In the genomic region with DNA sequence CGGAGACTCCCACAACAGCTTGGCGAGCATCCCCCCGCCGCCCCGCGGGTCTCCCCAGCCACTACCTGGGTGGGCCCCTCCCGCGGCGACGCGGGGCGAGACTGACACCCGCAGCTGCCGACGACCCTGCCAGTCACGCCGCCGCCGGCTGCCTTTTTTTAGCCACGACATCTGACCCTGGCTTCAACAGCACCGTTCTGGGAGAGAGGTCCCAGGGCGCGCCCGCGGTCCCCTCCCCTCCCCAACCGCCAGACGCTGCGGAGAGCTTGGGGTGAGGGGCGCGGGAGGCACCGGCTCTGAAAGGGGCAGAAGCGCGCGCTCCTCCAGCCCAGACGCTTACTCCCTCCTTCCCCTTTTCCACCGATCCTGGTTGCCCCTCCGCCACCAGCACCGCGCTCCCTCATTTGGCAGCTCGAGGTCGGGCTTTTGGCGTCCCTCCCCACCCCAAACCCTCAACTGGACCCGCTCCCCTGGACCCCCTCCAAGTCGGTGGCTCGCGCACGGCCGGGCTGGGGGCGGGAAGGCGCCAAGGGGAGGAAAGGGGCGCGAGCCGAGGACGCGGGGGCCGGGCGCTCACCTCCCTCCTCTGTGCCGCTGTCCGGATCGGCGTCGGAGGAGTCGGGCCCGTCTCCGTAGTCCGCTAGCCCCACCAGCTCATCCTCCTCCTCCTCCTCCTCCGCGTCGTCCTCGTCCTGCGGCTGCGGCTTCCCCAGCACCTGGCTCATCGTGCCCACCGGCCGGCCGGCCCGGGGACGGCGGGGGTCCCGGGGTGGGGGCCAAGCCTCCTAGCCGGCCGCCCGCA, we compare ENCODE assay signal across 8 cellular contexts. TPM values are rescaled to one million over a fixed set of nuclear protein-coding genes. Genes with fewer than 3 reads are reported as not detected.
DNase-seq lines count a peak whose midpoint lies in the region; ATAC-seq and TF ChIP-seq lines count a peak whose summit lies in the region.

No MANE protein-coding gene starts in this region.

- H3K4me3 ChIP-seq in DND-41 (ENCODE audit: low read depth in 1 of 2, low read length in 2 of 2) (peak overlapping the region; percentile 89 to 91), IMR-90 (ENCODE audit: insufficient read depth, low read depth, low read length) (peak overlapping the region; percentile 25), mucosa of descending colon (peak overlapping the region; percentile 34)
- peak overlapping the region; percentile 86 for H3K4me3 ChIP-seq in effector memory CD4-positive, alpha-beta T cell (ENCODE audit: insufficient read depth, low read depth, low read length, poor library complexity, severe bottlenecking)

- H2BK120ac ChIP-seq in IMR-90 (ENCODE audit: low read depth, low read length): no peak overlapping the region

- H2BK5ac ChIP-seq in IMR-90 (ENCODE audit: low read depth, low read length, poor library complexity, severe bottlenecking): no peak overlapping the region

- H2AK9ac ChIP-seq in IMR-90 (replicated peaks; ENCODE audit: low read depth, low read length, poor library complexity): no peak overlapping the region

- H3K9me3 ChIP-seq in DND-41 (ENCODE audit: insufficient read depth, low read length, severe bottlenecking) (no peaks in the 10 kb centered on the region), IMR-90 (ENCODE audit: control insufficient read depth, insufficient read depth, low read length) (no peaks in the 10 kb centered on the region), mucosa of descending colon (no peaks in the 10 kb centered on the region)
- H3K9me3 ChIP-seq in effector memory CD4-positive, alpha-beta T cell (ENCODE audit: control insufficient read depth, low read length): no peaks in the 10 kb centered on the region

- DNase-seq in DND-41 (peak; percentile 54), IMR-90 (no peak), activated B cell treated with CpG ODN at 0.5 μM for 24 hours (peak; percentile 46), mucosa of descending colon (peak; percentile 12 to 60 (median 45)), superior temporal gyrus (ENCODE audit: extremely low spot score) (peak; percentile 16)
- DNase-seq in effector memory CD4-positive, alpha-beta T cell: no peak
- DNase-seq in effector CD4-positive, alpha-beta T cell: no peak

- H3K4me1 Mint-ChIP-seq in activated B cell treated with CpG ODN at 0.5 μM for 24 hours: peaks cover 21% of the 10 kb centered on the region

- H3K9ac ChIP-seq in DND-41 (ENCODE audit: low read depth, low read length): peak overlapping the region; percentile 96
- H3K9ac ChIP-seq in IMR-90 (ENCODE audit: low read depth, low read length): no peak overlapping the region

- TF ChIP-seq POLR2A in IMR-90 (IDR thresholded peaks at IDR 0.05; ENCODE audit: low read depth, low read length): no peak

- H3K27me3 ChIP-seq in DND-41 (ENCODE audit: insufficient read depth, low read length, poor library complexity) (no peaks in the 10 kb centered on the region), IMR-90 (ENCODE audit: control insufficient read depth, insufficient read depth, low read length) (peaks cover 62% of the 10 kb centered on the region)
- no peaks in the 10 kb centered on the region for H3K27me3 ChIP-seq in effector memory CD4-positive, alpha-beta T cell (replicated peaks; ENCODE audit: control insufficient read depth, insufficient read depth, low read length, poor library complexity, severe bottlenecking)

- no peak overlapping the region for H3K14ac ChIP-seq in IMR-90 (replicated peaks; ENCODE audit: low read depth, low read length)

- no CpG with 5 or more reads among the region's 83 CpGs for WGBS in IMR-90 (ENCODE audit: extremely low coverage in 2 of 2, insufficient read length in 1 of 2), 2 experiments

- no peak overlapping the region for H4K5ac ChIP-seq in IMR-90 (ENCODE audit: low read depth, low read length)

- H3K27me3 Mint-ChIP-seq in activated B cell treated with CpG ODN at 0.5 μM for 24 hours: peaks cover 13% of the 10 kb centered on the region

- H2AFZ ChIP-seq in DND-41 (ENCODE audit: low read depth, low read length) (peak overlapping the region; percentile 94), IMR-90 (replicated peaks; ENCODE audit: low read length, poor library complexity) (peak overlapping the region; percentile 26)

- H3K9me3 Mint-ChIP-seq in activated B cell treated with CpG ODN at 0.5 μM for 24 hours: no peaks in the 10 kb centered on the region

- no peak overlapping the region for H3K56ac ChIP-seq in IMR-90 (ENCODE audit: extremely low read depth, insufficient read depth, low read length)

- H3K23ac ChIP-seq in IMR-90 (ENCODE audit: low read depth, low read length): no peak overlapping the region

- ATAC-seq in DND-41 (ENCODE audit: insufficient read depth, low read depth): peak; percentile 61
- ATAC-seq in GM21423 (IDR thresholded peaks at IDR 0.05; ENCODE audit: unreplicated experiment): peak; percentile 29
- ATAC-seq in IMR-90 (ENCODE audit: low read depth): peak; percentile 67
- peak; percentile 56 for ATAC-seq in activated B cell treated with CpG ODN at 0.5 μM for 24 hours (ENCODE audit: low read depth)
- ATAC-seq in mucosa of descending colon: peak; percentile 65

- H3K79me1 ChIP-seq in IMR-90 (ENCODE audit: low read depth in 1 of 2, low read length in 2 of 2): no peaks in the 10 kb centered on the region

- CTCF ChIA-PET in IMR-90 (lab: Yijun Ruan, JAX) (interaction anchor here (0.6 to 1.4 kb wide), 2 partner anchors 21 to 55 kb away, joined by 3 to 5 read pairs; no protein-coding TSS in a partner anchor), activated B cell treated with CpG ODN at 0.5 μM for 24 hours (lab: Charles Lee) (interaction anchor here (3.7 kb wide), 1 partner anchor 40 kb away, joined by 17 read pairs; no protein-coding TSS in a partner anchor)

- H2AK5ac ChIP-seq in IMR-90 (ENCODE audit: low read depth, low read length): no peak overlapping the region

- no peak overlapping the region for H3K27ac Mint-ChIP-seq in activated B cell treated with CpG ODN at 0.5 μM for 24 hours

- no peaks in the 10 kb centered on the region for H3K9me1 ChIP-seq in IMR-90 (ENCODE audit: insufficient read depth, low read length)

- H3K79me2 ChIP-seq in DND-41 (ENCODE audit: insufficient read depth, low read length): peaks cover 58% of the 10 kb centered on the region

- intact Hi-C loops in IMR-90 (cut with micrococcal nuclease) (no loop called here), activated B cell treated with CpG ODN at 0.5 μM for 24 hours (cut with micrococcal nuclease) (loop anchor here (1.0 to 10.0 kb wide), 9 partner anchors 19 to 1173 kb away; partner anchors contain the start of genes ANKRD6, CASP8AP2, MAP3K7 and PM20D2), mucosa of descending colon (cut with DNase I, micrococcal nuclease) (no loop called here)

- no peak for TF ChIP-seq RAD21 in IMR-90 (IDR thresholded peaks at IDR 0.05; ENCODE audit: low read length)

- POLR2A ChIA-PET in IMR-90 (lab: Charles Lee; ENCODE audit: unreplicated experiment) (no interaction called here), activated B cell treated with CpG ODN at 0.5 μM for 24 hours (lab: Charles Lee) (interaction anchor here (0.6 to 3.0 kb wide), 7 partner anchors 10 to 448 kb away, joined by 3 to 16 read pairs (median 6); partner anchors contain the start of genes LYRM2, PNRC1 and RNGTT)

- no peak overlapping the region for H3K18ac ChIP-seq in IMR-90 (ENCODE audit: low read depth, low read length)

- H3K4me2 ChIP-seq in DND-41 (ENCODE audit: insufficient read depth, low read length) (peak overlapping the region; percentile 84), IMR-90 (ENCODE audit: low read depth, low read length) (peak overlapping the region; percentile 68; the same call in 1 of the 2 replicates)

- H2BK15ac ChIP-seq in IMR-90 (ENCODE audit: low read depth, low read length): no peak overlapping the region

- in situ Hi-C loops in IMR-90 (cut with MboI; ENCODE audit: low sequenced_read_pairs): no loop called here

- peak overlapping the region; percentile 89 for H3K27ac ChIP-seq in DND-41 (ENCODE audit: low read length)
- H3K27ac ChIP-seq in IMR-90 (ENCODE audit: insufficient read depth, low read length): no peak overlapping the region
- H3K27ac ChIP-seq in effector memory CD4-positive, alpha-beta T cell (ENCODE audit: insufficient read depth, low read length, poor library complexity, severe bottlenecking): peak overlapping the region; percentile 16

- no peak overlapping the region for H2BK20ac ChIP-seq in IMR-90 (ENCODE audit: low read depth, low read length)

- H4K20me1 ChIP-seq in DND-41 (ENCODE audit: insufficient read depth, low read length): peaks cover 45% of the 10 kb centered on the region
- H4K20me1 ChIP-seq in IMR-90 (ENCODE audit: insufficient read depth, low read length): no peaks in the 10 kb centered on the region

- H3K4me1 ChIP-seq in DND-41 (ENCODE audit: insufficient read depth, low read length) (peaks cover 44% of the 10 kb centered on the region), IMR-90 (ENCODE audit: control insufficient read depth, insufficient read depth, low read length) (no peaks in the 10 kb centered on the region), mucosa of descending colon (ENCODE audit: low read depth) (peaks cover 4% of the 10 kb centered on the region)
- peaks cover 18% of the 10 kb centered on the region for H3K4me1 ChIP-seq in effector memory CD4-positive, alpha-beta T cell (ENCODE audit: control insufficient read depth, insufficient read depth, low read length, poor library complexity, severe bottlenecking)

- dilution Hi-C loops in IMR-90 (cut with HindIII; ENCODE audit: low sequenced_read_pairs, unreplicated experiment): no loop called here

- no peak overlapping the region for H4K8ac ChIP-seq in IMR-90 (ENCODE audit: low read depth in 2 of 2, low read length in 2 of 2)

- no peak for TF ChIP-seq CTCF in DND-41 (IDR thresholded peaks at IDR 0.05; ENCODE audit: borderline replicate concordance, extremely low read depth, low read length, poor library complexity, severe bottlenecking)
- no peak for TF ChIP-seq CTCF in IMR-90 (conservative IDR thresholded peaks at IDR 0.05; ENCODE audit: low read depth, low read length)
- no peak for TF ChIP-seq CTCF in activated B cell treated with CpG ODN at 0.5 μM for 24 hours (IDR thresholded peaks at IDR 0.05)
- TF ChIP-seq CTCF in mucosa of descending colon (IDR thresholded peaks at IDR 0.05): no peak

- no peak overlapping the region for H4K91ac ChIP-seq in IMR-90 (ENCODE audit: insufficient read depth, low read depth, low read length)

- H3K36me3 ChIP-seq in DND-41 (ENCODE audit: insufficient read depth, low read length): no peaks in the 10 kb centered on the region; the same call in 1 of the 2 replicates
- no peaks in the 10 kb centered on the region for H3K36me3 ChIP-seq in IMR-90 (ENCODE audit: control insufficient read depth, insufficient read depth, low read length)
- H3K36me3 ChIP-seq in effector memory CD4-positive, alpha-beta T cell (ENCODE audit: control insufficient read depth, insufficient read depth, low read length): no peaks in the 10 kb centered on the region
- no peaks in the 10 kb centered on the region for H3K36me3 ChIP-seq in mucosa of descending colon (ENCODE audit: low read depth)

- no peak overlapping the region for H3K4ac ChIP-seq in IMR-90 (ENCODE audit: low read depth, low read length)

- peak overlapping the region; percentile 85 for H3K4me3 Mint-ChIP-seq in activated B cell treated with CpG ODN at 0.5 μM for 24 hours

- BruUV-seq in IMR-90 (replicated peaks; lab: Mats Ljungman, UMichigan): no TSS peak

- peaks cover 2% of the 10 kb centered on the region for H3K36me3 Mint-ChIP-seq in activated B cell treated with CpG ODN at 0.5 μM for 24 hours (ENCODE audit: low read depth)

RNA-seq across cellular contexts. Expression of gene RRAGD, which starts 0.6 kb away (rescaled TPM):
- total RNA-seq in IMR-90 (2012; rRNA removed) (not detected in 2 replicates), activated B cell treated with CpG ODN at 0.5 μM for 24 hours (5.4 and 5.6 TPM in 2 replicates), mucosa of descending colon (10 to 100 TPM in 1 of 3 donors, 1 to 10 TPM in 2; 3.2 to 17.6 (median 4.0) TPM)
- not detected in 2 replicates for polyA plus RNA-seq in IMR-90 (2012; rRNA removed)
- not detected in 2 replicates for polyA plus RNA-seq in IMR-90 (2012; cell fraction: cytosol; rRNA removed)
- polyA plus RNA-seq in IMR-90 (2012; cell fraction: nucleus; rRNA removed; ENCODE audit: low replicate concordance): not detected in 2 replicates

RNA-seq across cellular contexts. Expression of gene ANKRD6, which starts 21.5 kb away (rescaled TPM):
- total RNA-seq in IMR-90 (2012; rRNA removed): 0.18 and 0.28 TPM in 2 replicates
- polyA plus RNA-seq in IMR-90 (2012; rRNA removed): 0.12 and 0.44 TPM in 2 replicates
- 0.02 and 0.05 TPM in 2 replicates for polyA plus RNA-seq in IMR-90 (2012; cell fraction: cytosol; rRNA removed)
- polyA plus RNA-seq in IMR-90 (2012; cell fraction: nucleus; rRNA removed; ENCODE audit: low replicate concordance): 0.15 and 0.37 TPM in 2 replicates
- 6.6 and 9.6 TPM in 2 replicates for total RNA-seq in activated B cell treated with CpG ODN at 0.5 μM for 24 hours
- total RNA-seq in mucosa of descending colon: 10 to 100 TPM in 1 of 3 donors, 1 to 10 TPM in 2; 1.8 to 10.9 (median 2.8) TPM

RNA-seq across cellular contexts. Expression of gene UBE2J1, which starts 58.9 kb away (rescaled TPM):
- 35.3 and 37.8 TPM in 2 replicates for total RNA-seq in IMR-90 (2012; rRNA removed)
- 19.8 and 20.9 TPM in 2 replicates for polyA plus RNA-seq in IMR-90 (2012; rRNA removed)
- polyA plus RNA-seq in IMR-90 (2012; cell fraction: cytosol; rRNA removed): 7.4 and 9.8 TPM in 2 replicates
- polyA plus RNA-seq in IMR-90 (2012; cell fraction: nucleus; rRNA removed; ENCODE audit: low replicate concordance): 3.3 and 14.2 TPM in 2 replicates
- 32.3 and 32.8 TPM in 2 replicates for total RNA-seq in activated B cell treated with CpG ODN at 0.5 μM for 24 hours
- 10 to 100 TPM; 40.0 to 50.2 (median 42.2) TPM for total RNA-seq in mucosa of descending colon

Comparison
In these comparisons a context has a peak if more than half of its experiments do, and no peak if none do; other contexts are left out.
1. DNase-seq: peak in DND-41 (single experiment), activated B cell treated with CpG ODN at 0.5 μM for 24 hours (single experiment), mucosa of descending colon (3 of 3) and superior temporal gyrus (single experiment); none in IMR-90 (single experiment), effector memory CD4-positive, alpha-beta T cell (0 of 3) and effector CD4-positive, alpha-beta T cell (single experiment).
2. H3K4me3 ChIP-seq: peak in every context shown above with its lines; median percentile 90 in DND-41; 86 in effector memory CD4-positive, alpha-beta T cell; 34 in mucosa of descending colon; 25 in IMR-90.
3. Peak in every context shown above with its lines, with median percentiles within 50 percentile points of each other: ATAC-seq.